In the genomic region with DNA sequence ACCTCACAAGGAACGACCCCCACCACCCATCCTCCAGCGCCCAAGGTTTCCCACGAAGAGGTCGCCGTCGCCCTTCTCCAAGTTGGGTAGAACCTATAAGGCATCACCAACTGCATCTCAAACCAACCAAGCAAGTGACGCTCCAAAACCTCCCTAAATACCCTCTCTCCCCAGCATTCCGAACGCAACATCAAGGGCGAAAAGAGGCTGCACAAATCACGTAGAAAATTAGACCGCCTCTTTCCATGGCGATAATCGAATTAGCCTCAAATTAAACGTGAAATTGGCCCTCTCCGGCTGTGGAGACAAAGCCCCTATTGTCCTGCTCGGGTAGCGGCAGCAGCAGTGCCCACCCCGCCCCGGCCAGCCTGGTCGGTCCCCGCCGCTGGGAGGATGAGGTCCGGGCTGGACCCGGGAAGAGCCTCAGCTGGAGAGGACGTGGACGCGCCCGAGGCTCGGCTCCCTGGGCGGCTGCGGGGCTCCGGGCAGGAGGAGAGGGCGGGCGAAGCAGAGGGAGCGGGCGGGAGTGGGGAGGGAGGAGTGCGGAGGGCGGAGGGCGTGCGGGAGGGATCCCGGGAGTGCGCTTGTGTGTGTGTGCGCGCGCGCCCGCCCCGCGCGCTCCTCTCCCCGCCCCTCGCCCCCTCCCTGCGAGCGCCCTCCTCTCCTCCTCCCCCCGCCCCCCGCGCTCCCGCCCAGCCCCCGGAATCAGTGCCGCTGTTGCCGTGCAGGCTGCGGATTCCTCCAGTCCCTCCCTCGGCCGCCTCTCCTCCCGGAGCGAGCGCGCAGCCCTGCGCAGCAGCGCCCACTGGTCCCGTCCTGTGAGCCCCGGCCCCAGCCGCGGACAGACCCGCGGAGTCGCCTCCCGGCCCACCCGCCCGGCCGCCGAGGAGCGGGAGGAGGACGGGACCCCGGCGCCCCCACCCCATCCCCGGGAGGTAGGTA, we compare ENCODE assay signal across 7 cellular contexts. TPM values are rescaled to one million over a fixed set of nuclear protein-coding genes. Genes with fewer than 3 reads are reported as not detected.
DNase-seq lines count a peak whose midpoint lies in the region; ATAC-seq and TF ChIP-seq lines count a peak whose summit lies in the region.

A gene (plus strand): TSS at position 744 of the 942 bp plus-strand sequence. CDS start 70,092 bp downstream, outside the sequence.

- H3K4me1 ChIP-seq in foreskin keratinocyte (peaks cover 8% of the 10 kb centered on the region), aorta (ENCODE audit: control insufficient read depth in 1 of 2, insufficient read depth in 2 of 2, low read length in 2 of 2) (peaks cover 0 to 3% of the 10 kb centered on the region in 2 donors)

- peak within 1 kb of the TSS; percentile 60 to 93 for H3K4me3 ChIP-seq in aorta (ENCODE audit: low read length in 2 of 2)

- H3K4me1 Mint-ChIP-seq in activated naive CD4-positive, alpha-beta T cell treated with anti-CD3 and anti-CD28 coated beads, Interleukin-2, amount 10 ng/mL, durations not matched to agents 7 days and 5 days: peaks cover 17% of the 10 kb centered on the region
- H3K4me1 Mint-ChIP-seq in natural killer cell: peaks cover 9 to 15% of the 10 kb centered on the region in 2 donors

- DNase-seq in GM10248 (ENCODE audit: extremely low spot score) (peak; percentile 52), NCI-H748 (lab: John Stamatoyannopoulos, UW; ENCODE audit: unreplicated experiment) (peak; percentile 90), foreskin keratinocyte (peak in 1 of 2 donors; percentile 43), natural killer cell (no peak), aorta (peak; percentile 93 to 96)
- peak; percentile 41 for DNase-seq in activated naive CD4-positive, alpha-beta T cell treated with anti-CD3 and anti-CD28 coated beads, Interleukin-2, amount 10 ng/mL, durations not matched to agents 7 days and 5 days

- POLR2A ChIA-PET in GM10248 (lab: Yijun Ruan, JAX): no interaction called here

- no peak within 1 kb of the TSS for H3K27ac Mint-ChIP-seq in activated naive CD4-positive, alpha-beta T cell treated with anti-CD3 and anti-CD28 coated beads, Interleukin-2, amount 10 ng/mL, durations not matched to agents 7 days and 5 days
- no peak within 1 kb of the TSS for H3K27ac Mint-ChIP-seq in natural killer cell

- TF ChIP-seq CTCF in GM10248 (IDR thresholded peaks at IDR 0.05; ENCODE audit: control extremely low read depth, extremely low read depth, low read depth, missing control alignments): no peak
- TF ChIP-seq CTCF in foreskin keratinocyte (conservative IDR thresholded peaks at IDR 0.05): no peak
- TF ChIP-seq CTCF in natural killer cell (IDR thresholded peaks at IDR 0.05): no peak

- H3K27ac ChIP-seq in foreskin keratinocyte: no peak within 1 kb of the TSS
- peak within 1 kb of the TSS; percentile 47 to 92 for H3K27ac ChIP-seq in aorta (ENCODE audit: low read depth in 1 of 2, low read length in 2 of 2)

- intact Hi-C loops in natural killer cell (cut with micrococcal nuclease) (no loop called here), aorta (cut with DNase I) (loop anchor here (2.0 to 10.0 kb wide), 4 partner anchors 124 to 339 kb away; a partner anchor contains a TSS)

- H3K36me3 Mint-ChIP-seq in activated naive CD4-positive, alpha-beta T cell treated with anti-CD3 and anti-CD28 coated beads, Interleukin-2, amount 10 ng/mL, durations not matched to agents 7 days and 5 days: no peaks in the 10 kb centered on the region
- no peaks in the 10 kb centered on the region for H3K36me3 Mint-ChIP-seq in natural killer cell

- no peaks in the 10 kb centered on the region for H3K9me3 ChIP-seq in aorta (ENCODE audit: control insufficient read depth, low read length)

- H3K27me3 ChIP-seq in foreskin keratinocyte (peaks cover 57% of the 10 kb centered on the region), aorta (ENCODE audit: control insufficient read depth in 1 of 2, insufficient read depth in 2 of 2, low read length in 1 of 2) (no peaks in the 10 kb centered on the region)

- no peaks in the 10 kb centered on the region for H3K36me3 ChIP-seq in aorta (ENCODE audit: control insufficient read depth in 1 of 2, insufficient read depth in 2 of 2, low read length in 1 of 2)

- peak; percentile 28 for ATAC-seq in HG02973 (IDR thresholded peaks at IDR 0.05; ENCODE audit: unreplicated experiment)
- peak; percentile 71 for ATAC-seq in foreskin keratinocyte
- peak in 2 of 3 donors; percentile 26 to 48 for ATAC-seq in natural killer cell
- ATAC-seq in aorta (ENCODE audit: low FRiP score): peak; percentile 96

- WGBS in aorta, 2 donors: 1% methylated on average over 43 to 84 of the region's 88 CpGs

- no peaks in the 10 kb centered on the region for H3K9me3 Mint-ChIP-seq in activated naive CD4-positive, alpha-beta T cell treated with anti-CD3 and anti-CD28 coated beads, Interleukin-2, amount 10 ng/mL, durations not matched to agents 7 days and 5 days
- H3K9me3 Mint-ChIP-seq in natural killer cell: no peaks in the 10 kb centered on the region

- CTCF ChIA-PET in GM10248 (lab: Yijun Ruan, JAX): no interaction called here
- CTCF ChIA-PET in activated naive CD4-positive, alpha-beta T cell treated with anti-CD3 and anti-CD28 coated beads, Interleukin-2, amount 10 ng/mL, durations not matched to agents 7 days and 5 days (lab: Charles Lee): no interaction called here

- H3K4me3 Mint-ChIP-seq in activated naive CD4-positive, alpha-beta T cell treated with anti-CD3 and anti-CD28 coated beads, Interleukin-2, amount 10 ng/mL, durations not matched to agents 7 days and 5 days: peak within 1 kb of the TSS; percentile 70
- H3K4me3 Mint-ChIP-seq in natural killer cell: peak within 1 kb of the TSS; percentile 93

- peaks cover 62% of the 10 kb centered on the region for H3K27me3 Mint-ChIP-seq in activated naive CD4-positive, alpha-beta T cell treated with anti-CD3 and anti-CD28 coated beads, Interleukin-2, amount 10 ng/mL, durations not matched to agents 7 days and 5 days
- H3K27me3 Mint-ChIP-seq in natural killer cell (ENCODE audit: low read depth in 2 of 2): peaks cover 38 to 54% of the 10 kb centered on the region in 2 donors

RNA-seq across cellular contexts. Expression of the gene that starts here (rescaled TPM):
- 135 and 147 TPM in 2 replicates for total RNA-seq in foreskin keratinocyte
- 30.1 and 35.7 TPM in 2 replicates for polyA plus RNA-seq in foreskin keratinocyte
- total RNA-seq in natural killer cell: 100 to 1,000 TPM in 1 of 3 donors, 10 to 100 TPM in 2; 65.7 to 142 (median 68.3) TPM
- total RNA-seq in aorta: 100 to 1,000 TPM; 322 to 540 TPM
- 100 to 1,000 TPM in 1 of 2 donors, 10 to 100 TPM in 1; 84.9 to 113 TPM for polyA plus RNA-seq in aorta

Comparison
In these comparisons a context has a peak if more than half of its experiments do, and no peak if none do; other contexts are left out.
1. ATAC-seq: peak in every context shown above with its lines; median percentile 96 in aorta; 71 in foreskin keratinocyte; 37 in natural killer cell; 28 in HG02973.